ENCODE assay signal across 1 cellular context in genomic region chr9:134689320-134690181, GRCh38.
TF ChIP-seq lines count a peak whose summit lies in the region.

No MANE protein-coding gene starts in this region.

TF ChIP-seq in liver, 16 proteins besides CTCF, POLR2A, EP300 and RAD21 (continued from another document):
- no peak for TF ChIP-seq ATF3 (IDR thresholded peaks at IDR 0.05)
- no peak for TF ChIP-seq TAF1 (conservative IDR thresholded peaks at IDR 0.05)
- TF ChIP-seq HNF4A (conservative IDR thresholded peaks at IDR 0.05), result no peak
- TF ChIP-seq JUND (IDR thresholded peaks at IDR 0.05), result no peak
